ENCODE assay signal across 8 cellular contexts in the genomic region with DNA sequence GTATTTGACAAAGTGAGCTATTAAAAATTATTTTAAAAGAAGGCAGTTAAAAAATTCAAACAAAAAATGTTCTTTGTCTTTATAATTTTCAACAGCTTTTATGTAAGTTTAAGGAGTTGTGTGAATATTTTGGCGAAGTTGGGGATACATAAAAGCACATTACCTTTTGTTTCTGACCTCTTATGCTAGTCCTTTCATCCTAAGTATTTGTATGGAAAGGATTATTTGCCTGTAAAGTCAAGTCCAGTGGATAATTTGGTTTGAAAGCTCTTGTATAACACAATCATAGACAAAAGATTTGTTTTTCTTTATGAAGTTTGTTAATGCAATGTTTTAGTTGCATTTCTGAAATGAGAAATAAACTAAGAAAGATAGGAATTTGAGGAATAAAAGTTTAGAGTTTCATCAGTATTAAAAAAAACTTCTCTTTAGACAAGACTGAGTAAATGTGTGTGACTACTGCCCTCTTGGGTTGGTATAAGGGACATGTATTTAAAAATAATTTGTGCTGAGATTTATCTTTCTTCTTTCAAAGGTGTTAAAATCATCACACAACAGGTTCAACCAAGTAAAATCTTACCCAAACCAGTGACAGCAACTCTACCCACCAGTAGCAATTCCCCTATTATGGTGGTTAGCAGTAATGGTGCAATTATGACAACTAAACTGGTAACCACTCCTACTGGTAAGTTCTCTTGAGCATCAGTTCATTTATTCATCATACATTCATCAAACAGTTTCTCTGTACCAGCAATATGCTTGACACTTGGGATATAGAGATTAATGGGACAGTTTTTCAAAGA.
DNase-seq lines count a peak whose midpoint lies in the region; ATAC-seq, FAIRE-seq and TF ChIP-seq lines count a peak whose summit lies in the region.

No MANE protein-coding gene starts in this region.

- ATAC-seq in GM12878 (no peak), HG02798 (IDR thresholded peaks at IDR 0.05; ENCODE audit: poor library complexity, unreplicated experiment) (no peak)

- in situ Hi-C loops in Caki2 (cut with HindIII; ENCODE audit: low pct_unique_long_range_greater_than_20kb, low sequenced_read_pairs) (no loop called here), GM12878 (cut with MboI) (no loop called here)

- peak in 2 of 3 experiments; percentile 7 to 24; a peak in 2 of 6 replicates for TF ChIP-seq CTCF in GM12878 (IDR thresholded peaks at IDR 0.05 in 2 of 3, conservative IDR thresholded peaks at IDR 0.05 in 1 of 3; ENCODE audit: control insufficient read depth in 2 of 3, extremely low read depth in 1 of 3, insufficient read depth in 1 of 3, low read depth in 3 of 3, low read length in 3 of 3)

- H2AFZ ChIP-seq in Karpas-422 (ENCODE audit: low read length) (no peak overlapping the region), GM12878 (ENCODE audit: control insufficient read depth, low read depth, low read length) (no peak overlapping the region)

- no TSS peak for BruUV-seq in GM12878 (replicated peaks; lab: Mats Ljungman, UMichigan)

- peak; percentile 11 for DNase-seq in Caki2 (ENCODE audit: low read depth)
- DNase-seq in Karpas-422 = peak; percentile 60
- DNase-seq in GM12878 (ENCODE audit: low read depth, low spot score) = no peak
- DNase-seq in medulla oblongata (ENCODE audit: extremely low spot score) = peak; percentile 29
- no peak for DNase-seq in HK-2 (ENCODE audit: unreplicated experiment)
- DNase-seq in GM12892 (ENCODE audit: insufficient read length) = no peak
- DNase-seq in activated naive CD4-positive, alpha-beta T cell (lab: John Stamatoyannopoulos, UW) = no peak

- RAD21 ChIA-PET in GM12878 (lab: Charles Lee; ENCODE audit: unreplicated experiment) = interaction anchor here (0.6 to 1.6 kb wide), 4 partner anchors 86 to 306 kb away, joined by 3 to 4 read pairs (median 3); no protein-coding TSS in a partner anchor

- H3K4me1 ChIP-seq in Karpas-422 (ENCODE audit: low read length) (peaks cover 12% of the 10 kb centered on the region; the same call in 1 of the 2 replicates), GM12878 (ENCODE audit: control insufficient read depth, insufficient read depth, low read length) (no peaks in the 10 kb centered on the region)

- SMC1A ChIA-PET in GM12878 (lab: Charles Lee; ENCODE audit: uncharacterized antibody, unreplicated experiment) = interaction anchor here (0.8 to 1.6 kb wide), 8 partner anchors 10 to 305 kb away, joined by 3 to 8 read pairs (median 4); no protein-coding TSS in a partner anchor

- H4K20me1 ChIP-seq in Karpas-422 (ENCODE audit: insufficient read depth, low read depth, low read length) = no peaks in the 10 kb centered on the region
- no peaks in the 10 kb centered on the region for H4K20me1 ChIP-seq in GM12878 (ENCODE audit: control insufficient read depth, insufficient read depth)

- H3K9ac ChIP-seq in Karpas-422 (ENCODE audit: low read length) = no peak overlapping the region
- no peak overlapping the region for H3K9ac ChIP-seq in GM12878 (ENCODE audit: control insufficient read depth, insufficient read depth, low read length)

- TF ChIP-seq RAD21 in GM12878 (IDR thresholded peaks at IDR 0.05; ENCODE audit: insufficient read depth, low read depth, low read length) = peak; percentile 54

- H3K9me2 ChIP-seq in Karpas-422 (replicated peaks; ENCODE audit: insufficient read depth, low read length) = no peaks in the 10 kb centered on the region

- FAIRE-seq in GM12878 (lab: Jason Lieb, UNC) (no peak), GM12892 (lab: Jason Lieb, UNC) (no peak)

- WGBS in GM12878 (ENCODE audit: insufficient coverage, insufficient replicate concordance, low lambda C conversion rate, missing lambda C conversion rate) = 95% methylated on average over 1 of the region's 1 CpG

- no peak overlapping the region for H3K4me2 ChIP-seq in Karpas-422 (ENCODE audit: low read depth, low read length, poor library complexity, severe bottlenecking)
- no peak overlapping the region for H3K4me2 ChIP-seq in GM12878 (ENCODE audit: control insufficient read depth, insufficient read depth)

- intact Hi-C loops in GM12878 (cut with micrococcal nuclease; ENCODE audit: unreplicated experiment) = loop anchor here (10.0 kb wide), 2 partner anchors 168 to 308 kb away; partner anchors contain the start of gene WNT11

- H3K9me3 ChIP-seq in Karpas-422 (ENCODE audit: low read length) = no peaks in the 10 kb centered on the region
- H3K9me3 ChIP-seq in GM12878 (replicated peaks; ENCODE audit: control insufficient read depth, insufficient read depth, low read length) = no peaks in the 10 kb centered on the region

- no peak for TF ChIP-seq EP300 in GM12878 (IDR thresholded peaks at IDR 0.05; ENCODE audit: borderline replicate concordance in 1 of 2, control insufficient read depth in 1 of 2, low read depth in 2 of 2, low read length in 2 of 2)

- H3K36me3 ChIP-seq in Karpas-422 (ENCODE audit: insufficient read depth, low read length) = peaks cover 6% of the 10 kb centered on the region; the same call in 1 of the 2 replicates
- no peaks in the 10 kb centered on the region for H3K36me3 ChIP-seq in GM12878 (ENCODE audit: control insufficient read depth in 2 of 2, insufficient read depth in 2 of 2, low read length in 1 of 2)

- CTCF ChIA-PET in GM12878 (lab: Yijun Ruan, JAX) = interaction anchor here (0.8 to 3.9 kb wide), 11 partner anchors 11 to 406 kb away, joined by 3 to 31 read pairs (median 3); partner anchors contain the start of gene WNT11

- no peaks in the 10 kb centered on the region for H3K27me3 ChIP-seq in Karpas-422 (ENCODE audit: low read length)
- H3K27me3 ChIP-seq in GM12878 (replicated peaks in 1 of 2; ENCODE audit: control insufficient read depth in 2 of 2, insufficient read depth in 2 of 2, low read length in 1 of 2) = no peaks in the 10 kb centered on the region

- POLR2A ChIA-PET in GM12878 (lab: Charles Lee) = interaction anchor here (0.7 kb wide), 1 partner anchor 67 kb away, joined by 3 read pairs; no protein-coding TSS in a partner anchor

- no peak overlapping the region for H3K27ac ChIP-seq in Karpas-422 (ENCODE audit: low read length)
- H3K27ac ChIP-seq in GM12878 (ENCODE audit: control insufficient read depth, insufficient read depth) = no peak overlapping the region

- H3K4me3 ChIP-seq in Karpas-422 (ENCODE audit: low read length) (no peak overlapping the region), GM12878 (no peak overlapping the region)

- no peak for TF ChIP-seq POLR2A in GM12878 (IDR thresholded peaks at IDR 0.05; ENCODE audit: low read depth, low read length)
- no peak for TF ChIP-seq POLR2A in GM12892 (IDR thresholded peaks at IDR 0.05; ENCODE audit: low read depth, low read length)

- H3K79me2 ChIP-seq in Karpas-422 (ENCODE audit: low read length) (peaks cover 14% of the 10 kb centered on the region), GM12878 (ENCODE audit: control insufficient read depth, insufficient read depth, low read length) (no peaks in the 10 kb centered on the region)

TF ChIP-seq in GM12878, 131 proteins besides CTCF, POLR2A, EP300 and RAD21:
- TF ChIP-seq HDAC6 (IDR thresholded peaks at IDR 0.05; ENCODE audit: unreplicated experiment) (no peak), PAX5 (IDR thresholded peaks at IDR 0.05; ENCODE audit: borderline replicate concordance, low read depth, low read length) (no peak), CBX5 (IDR thresholded peaks at IDR 0.05; ENCODE audit: low read depth) (no peak), ATF2 (IDR thresholded peaks at IDR 0.05; ENCODE audit: low read length) (no peak), CHD4 (IDR thresholded peaks at IDR 0.05) (no peak), RB1 (IDR thresholded peaks at IDR 0.05; ENCODE audit: borderline replicate concordance) (no peak), STAT3 (IDR thresholded peaks at IDR 0.05; ENCODE audit: low read depth, low read length) (no peak), ZBED1 (IDR thresholded peaks at IDR 0.05; ENCODE audit: borderline replicate concordance) (no peak), EED (IDR thresholded peaks at IDR 0.05; ENCODE audit: low read depth) (no peak), SMARCA5 (IDR thresholded peaks at IDR 0.05) (no peak), LARP7 (IDR thresholded peaks at IDR 0.05) (no peak), CBX3 (IDR thresholded peaks at IDR 0.05; ENCODE audit: borderline replicate concordance, low read depth) (no peak), ATF7 (IDR thresholded peaks at IDR 0.05; ENCODE audit: low read depth) (no peak), NBN (IDR thresholded peaks at IDR 0.05) (no peak)

Comparison
In these comparisons a context has a peak if more than half of its experiments do, and no peak if none do; other contexts are left out.
1. DNase-seq: peak in Caki2 (single experiment), Karpas-422 (single experiment) and medulla oblongata (single experiment); none in GM12878 (single experiment), HK-2 (single experiment), GM12892 (single experiment) and activated naive CD4-positive, alpha-beta T cell (0 of 4).